In the genomic region with DNA sequence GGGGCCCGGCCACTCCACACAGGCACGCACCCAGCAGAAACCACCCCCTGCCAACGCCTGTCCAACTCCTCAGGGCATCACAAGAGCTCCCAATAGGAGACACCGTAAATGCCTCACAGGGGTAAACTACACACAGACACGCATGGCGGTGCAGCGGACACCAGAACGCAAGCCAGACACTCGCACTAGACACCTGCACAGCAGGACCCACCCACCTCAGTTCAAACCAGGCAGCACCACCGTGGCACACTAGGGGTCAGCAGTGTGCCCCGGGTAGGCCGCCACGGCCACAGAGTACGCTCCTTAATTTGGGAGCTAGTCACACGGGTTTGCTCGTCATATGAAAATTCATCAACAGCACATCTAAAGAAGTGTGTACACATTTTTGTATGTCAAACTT, we compare ENCODE assay signal across 9 cellular contexts. TPM values are rescaled to one million over a fixed set of nuclear protein-coding genes. Genes with fewer than 3 reads are reported as not detected.
DNase-seq lines count a peak whose midpoint lies in the region; ATAC-seq and TF ChIP-seq lines count a peak whose summit lies in the region.
"Had no signal": no experiment of that assay in that cellular context is flagged by ENCODE, and none has a peak within 500 bp of the region (broad histone marks: within the 10 kb centered on the region; RNA-seq: fewer than 3 reads in every experiment).

No MANE protein-coding gene starts in this region.

- H3K36me3 ChIP-seq in CD8-positive, alpha-beta memory T cell (ENCODE audit: insufficient read depth, low read length), result peaks cover 4% of the 10 kb centered on the region
- peaks cover 2% of the 10 kb centered on the region for H3K36me3 ChIP-seq in cardiac muscle cell
- peaks cover 0 to 24% (median 12%) of the 10 kb centered on the region in 4 donors for H3K36me3 ChIP-seq in sigmoid colon

- peaks cover 37 to 63% (median 62%) of the 10 kb centered on the region in 3 donors for H3K4me1 Mint-ChIP-seq in CD8-positive, alpha-beta memory T cell
- peaks cover 45% of the 10 kb centered on the region for H3K4me1 Mint-ChIP-seq in activated naive CD4-positive, alpha-beta T cell treated with anti-CD3 and anti-CD28 coated beads for 36 hours (ENCODE audit: low read depth)

- CTCF ChIA-PET in CD8-positive, alpha-beta memory T cell (lab: Charles Lee), result interaction anchor here (0.7 to 4.2 kb wide), 9 partner anchors 13 to 315 kb away, joined by 3 to 28 read pairs (median 4); no protein-coding TSS in a partner anchor
- CTCF ChIA-PET in HEK293T (lab: Yijun Ruan, JAX), result interaction anchor here (0.5 to 1.5 kb wide), 18 partner anchors 12 to 231 kb away, joined by 3 to 15 read pairs (median 3); no protein-coding TSS in a partner anchor
- CTCF ChIA-PET in activated naive CD4-positive, alpha-beta T cell treated with anti-CD3 and anti-CD28 coated beads for 36 hours (lab: Charles Lee), result interaction anchor here (0.5 to 4.3 kb wide), 16 partner anchors 11 to 825 kb away, joined by 3 to 27 read pairs (median 3); a partner anchor contains a TSS

- POLR2A ChIA-PET in CD8-positive, alpha-beta memory T cell (lab: Charles Lee), result interaction anchor here (0.6 kb wide), 1 partner anchor 105 kb away, joined by 3 read pairs; no protein-coding TSS in a partner anchor
- POLR2A ChIA-PET in HEK293T (lab: Yijun Ruan, JAX), result interaction anchor here (0.8 to 1.4 kb wide), 4 partner anchors 100 to 219 kb away, joined by 3 to 9 read pairs (median 4); a partner anchor contains a TSS

- ATAC-seq in HG03097 (IDR thresholded peaks at IDR 0.05; ENCODE audit: low FRiP score, unreplicated experiment) (no peak), HG03342 (IDR thresholded peaks at IDR 0.05; ENCODE audit: unreplicated experiment) (no peak)

- no peak overlapping the region for H3K27ac ChIP-seq in CD8-positive, alpha-beta memory T cell (ENCODE audit: low read depth, low read length)
- H3K27ac ChIP-seq in cardiac muscle cell (no peak overlapping the region), sigmoid colon (peak overlapping the region in 3 of 4 donors; percentile 93 to 95 (median 94))
- H3K27ac ChIP-seq: SJSA1 had no signal

- no peak for TF ChIP-seq POLR2A in sigmoid colon (IDR thresholded peaks at IDR 0.05)

- 15 to 31% methylated on average over 16 of the region's 16 CpGs for WGBS in sigmoid colon, 2 donors

- no peaks in the 10 kb centered on the region for H3K9me3 ChIP-seq in CD8-positive, alpha-beta memory T cell (ENCODE audit: low read length)
- no peaks in the 10 kb centered on the region for H3K9me3 ChIP-seq in cardiac muscle cell (ENCODE audit: low read depth)
- H3K9me3 ChIP-seq in sigmoid colon, result no peaks in the 10 kb centered on the region
- H3K9me3 ChIP-seq: SJSA1 had no signal

- intact Hi-C loops in activated naive CD4-positive, alpha-beta T cell treated with anti-CD3 and anti-CD28 coated beads for 36 hours (cut with micrococcal nuclease), result loop anchor here (1.0 to 10.0 kb wide), 2 partner anchors 193 to 223 kb away; a partner anchor contains a TSS
- intact Hi-C loops in sigmoid colon (cut with DNase I), result no loop called here

- peak; percentile 53 to 76 (median 62) for DNase-seq in CD8-positive, alpha-beta memory T cell
- peak; percentile 86 for DNase-seq in HEK293T (ENCODE audit: extremely low spot score)
- DNase-seq in SHP77 treated with DMSO at 0.1 percent for 48 hours (lab: John Stamatoyannopoulos, UW), result peak; percentile 14
- peak; percentile 82 for DNase-seq in activated naive CD4-positive, alpha-beta T cell treated with anti-CD3 and anti-CD28 coated beads for 36 hours
- peak; percentile 55 to 72 for DNase-seq in cardiac muscle cell (ENCODE audit: low read depth in 1 of 2, low spot score in 1 of 2)
- peak; percentile 85 for DNase-seq in sigmoid colon

- peaks cover 0 to 46% (median 8%) of the 10 kb centered on the region in 3 donors for H3K36me3 Mint-ChIP-seq in CD8-positive, alpha-beta memory T cell
- H3K36me3 Mint-ChIP-seq in activated naive CD4-positive, alpha-beta T cell treated with anti-CD3 and anti-CD28 coated beads for 36 hours (ENCODE audit: low read depth), result peaks cover 4% of the 10 kb centered on the region

- peaks cover 31% of the 10 kb centered on the region for H3K4me1 ChIP-seq in CD8-positive, alpha-beta memory T cell (ENCODE audit: insufficient read depth, low read length)
- peaks cover 6% of the 10 kb centered on the region for H3K4me1 ChIP-seq in cardiac muscle cell (ENCODE audit: low read depth)
- H3K4me1 ChIP-seq in sigmoid colon, result peaks cover 0 to 43% (median 38%) of the 10 kb centered on the region in 4 donors

- no peaks in the 10 kb centered on the region for H3K27me3 ChIP-seq in CD8-positive, alpha-beta memory T cell (ENCODE audit: insufficient read depth, low read length, poor library complexity, severe bottlenecking)
- no peaks in the 10 kb centered on the region for H3K27me3 ChIP-seq in cardiac muscle cell
- no peaks in the 10 kb centered on the region for H3K27me3 ChIP-seq in sigmoid colon
- H3K27me3 ChIP-seq: SJSA1 had no signal

- no peaks in the 10 kb centered on the region for H3K27me3 Mint-ChIP-seq in CD8-positive, alpha-beta memory T cell
- H3K27me3 Mint-ChIP-seq in activated naive CD4-positive, alpha-beta T cell treated with anti-CD3 and anti-CD28 coated beads for 36 hours (ENCODE audit: low read depth), result no peaks in the 10 kb centered on the region

- no peak overlapping the region for H3K4me3 ChIP-seq in CD8-positive, alpha-beta memory T cell (ENCODE audit: low read length)
- H3K4me3 ChIP-seq in cardiac muscle cell (no peak overlapping the region), sigmoid colon (no peak overlapping the region)
- H3K4me3 ChIP-seq: SJSA1 had no signal

- TF ChIP-seq CTCF in cardiac muscle cell (IDR thresholded peaks at IDR 0.05; ENCODE audit: low read depth, low read length), result peak; percentile 59
- TF ChIP-seq CTCF in sigmoid colon (IDR thresholded peaks at IDR 0.05), result peak; percentile 73 to 88 (median 78)

- H3K4me3 Mint-ChIP-seq in CD8-positive, alpha-beta memory T cell, result peak overlapping the region in 6 of 7 donors; percentile 7 to 81 (median 38)
- H3K4me3 Mint-ChIP-seq in activated naive CD4-positive, alpha-beta T cell treated with anti-CD3 and anti-CD28 coated beads for 36 hours, result no peak overlapping the region

- H3K9me3 Mint-ChIP-seq in CD8-positive, alpha-beta memory T cell, result no peaks in the 10 kb centered on the region
- H3K9me3 Mint-ChIP-seq in activated naive CD4-positive, alpha-beta T cell treated with anti-CD3 and anti-CD28 coated beads for 36 hours, result no peaks in the 10 kb centered on the region

- no peak for TF ChIP-seq EP300 in sigmoid colon (IDR thresholded peaks at IDR 0.05)

- peak overlapping the region in 7 of 8 donors; percentile 32 to 82 (median 63) for H3K27ac Mint-ChIP-seq in CD8-positive, alpha-beta memory T cell
- H3K27ac Mint-ChIP-seq in activated naive CD4-positive, alpha-beta T cell treated with anti-CD3 and anti-CD28 coated beads for 36 hours, result no peak overlapping the region

TF ChIP-seq in HEK293T, 16 proteins besides CTCF, POLR2A, EP300 and RAD21:
- TF ChIP-seq FOXK2 (IDR thresholded peaks at IDR 0.05) (no peak), TARDBP (IDR thresholded peaks at IDR 0.05) (peak; percentile 12; the same call in 1 of the 2 replicates)

RNA-seq across cellular contexts. Expression of a gene that starts 3.4 kb away (rescaled TPM):
- total RNA-seq in CD8-positive, alpha-beta memory T cell, result 10 to 100 TPM; 49.0 to 51.0 TPM
- 71.1 TPM for polyA plus RNA-seq in CD8-positive, alpha-beta memory T cell
- 10 to 100 TPM; 29.1 to 31.9 TPM for total RNA-seq in activated naive CD4-positive, alpha-beta T cell treated with anti-CD3 and anti-CD28 coated beads for 36 hours
- total RNA-seq in cardiac muscle cell, result 104 and 131 TPM in 2 replicates
- 68.1 and 94.4 TPM in 2 replicates for polyA plus RNA-seq in cardiac muscle cell
- total RNA-seq in sigmoid colon, result 10 to 100 TPM; 32.1 to 54.8 (median 42.3) TPM
- 10 to 100 TPM in 2 of 3 donors, 1 to 10 TPM in 1; 7.8 to 88.7 (median 14.1) TPM for polyA plus RNA-seq in sigmoid colon

RNA-seq across cellular contexts. Expression of a gene that starts 52.5 kb away (rescaled TPM):
- 100 to 1,000 TPM; 136 to 138 TPM for total RNA-seq in CD8-positive, alpha-beta memory T cell
- polyA plus RNA-seq in CD8-positive, alpha-beta memory T cell, result 76.4 TPM
- total RNA-seq in activated naive CD4-positive, alpha-beta T cell treated with anti-CD3 and anti-CD28 coated beads for 36 hours, result 10 to 100 TPM; 75.7 to 77.0 TPM
- total RNA-seq in cardiac muscle cell (52.3 and 67.4 TPM in 2 replicates), sigmoid colon (10 to 100 TPM in 3 of 4 donors, 1 to 10 TPM in 1; 8.6 to 52.4 (median 35.0) TPM)
- polyA plus RNA-seq in cardiac muscle cell (112 and 142 TPM in 2 replicates), sigmoid colon (10 to 100 TPM; 19.7 to 37.6 (median 26.4) TPM)

RNA-seq across cellular contexts. Expression of a gene that starts 52.8 kb away (rescaled TPM):
- 10 to 100 TPM; 41.2 to 44.2 TPM for total RNA-seq in CD8-positive, alpha-beta memory T cell
- polyA plus RNA-seq in CD8-positive, alpha-beta memory T cell, result 6.2 TPM
- total RNA-seq in activated naive CD4-positive, alpha-beta T cell treated with anti-CD3 and anti-CD28 coated beads for 36 hours, result 10 to 100 TPM; 21.7 to 25.9 TPM
- total RNA-seq in cardiac muscle cell (42.4 and 52.5 TPM in 2 replicates), sigmoid colon (10 to 100 TPM; 15.7 to 42.8 (median 24.4) TPM)
- polyA plus RNA-seq in cardiac muscle cell (19.7 and 34.8 TPM in 2 replicates), sigmoid colon (10 to 100 TPM in 2 of 3 donors, 1 to 10 TPM in 1; 6.9 to 33.5 (median 11.4) TPM)

Comparison
In these comparisons a context has a peak if more than half of its experiments do, and no peak if none do; other contexts are left out.
1. DNase-seq: peak in every context shown above with its lines; median percentile 86 in HEK293T; 85 in sigmoid colon; 82 in activated naive CD4-positive, alpha-beta T cell treated with anti-CD3 and anti-CD28 coated beads for 36 hours; 64 in cardiac muscle cell; 62 in CD8-positive, alpha-beta memory T cell; 14 in SHP77 treated with DMSO at 0.1 percent for 48 hours.
2. H3K27ac ChIP-seq: peak in sigmoid colon (3 of 4); none in CD8-positive, alpha-beta memory T cell (single experiment) and cardiac muscle cell (single experiment).